Comparison of ENCODE assay signal across 17 cellular contexts in genomic region chr5:176425791-176426190, GRCh38. TPM values are rescaled to one million over a fixed set of nuclear protein-coding genes. Genes with fewer than 3 reads are reported as not detected.
A peak's percentile ranks its signal among the peaks of the same experiment; 100 is the strongest.
DNase-seq lines count a peak whose midpoint lies in the region; ATAC-seq, FAIRE-seq and TF ChIP-seq lines count a peak whose summit lies in the region.
"Had no signal": no experiment of that assay in that cellular context is flagged by ENCODE, and none has a peak within 500 bp of the region (broad histone marks: within the 10 kb centered on the region; RNA-seq: fewer than 3 reads in every experiment).

No MANE protein-coding gene starts in this region.

- no peak for TF ChIP-seq POLR2A in gastroesophageal sphincter (IDR thresholded peaks at IDR 0.05)

- peaks cover 4% of the 10 kb centered on the region for H3K27me3 Mint-ChIP-seq in activated naive CD4-positive, alpha-beta T cell treated with anti-CD3 and anti-CD28 coated beads for 36 hours (ENCODE audit: low read depth)
- H3K27me3 Mint-ChIP-seq in endodermal cell (ENCODE audit: insufficient read depth), result peaks cover 7% of the 10 kb centered on the region

- CTCF ChIA-PET in activated naive CD4-positive, alpha-beta T cell treated with anti-CD3 and anti-CD28 coated beads for 36 hours (lab: Charles Lee), result interaction anchor here (0.6 kb wide), 2 partner anchors 12 to 23 kb away, joined by 3 read pairs; no protein-coding TSS in a partner anchor

- no peak for FAIRE-seq in small intestine (lab: Jason Lieb, UNC)
- FAIRE-seq: GM12878, GM18507, H54 had no signal

- no peak for DNase-seq in activated naive CD4-positive, alpha-beta T cell treated with anti-CD3 and anti-CD28 coated beads for 36 hours
- no peak for DNase-seq in activated naive CD4-positive, alpha-beta T cell treated with anti-CD3 and anti-CD28 coated beads, Interleukin-2, amount 50 U/mL, for 72 hours (ENCODE audit: low spot score in 2 of 2)
- DNase-seq in endodermal cell (no peak), small intestine (no peak), islet precursor cell (no peak), CD1c-positive myeloid dendritic cell (ENCODE audit: extremely low spot score) (no peak)
- DNase-seq: 8988T; AML-193; CD4-positive, CD25-positive, alpha-beta regulatory T cell; DMS79; GM23248 had no signal

- intact Hi-C loops in activated naive CD4-positive, alpha-beta T cell treated with anti-CD3 and anti-CD28 coated beads for 36 hours (cut with micrococcal nuclease), result no loop called here

- H3K4me1 ChIP-seq in endodermal cell (ENCODE audit: control insufficient read depth, insufficient read depth, low read length) (peaks cover 3% of the 10 kb centered on the region), small intestine (ENCODE audit: control insufficient read depth in 2 of 2, insufficient read depth in 1 of 2, low read depth in 1 of 2, low read length in 1 of 2) (no peaks in the 10 kb centered on the region), gastroesophageal sphincter (no peaks in the 10 kb centered on the region)

- no peak overlapping the region for H3K4me3 Mint-ChIP-seq in activated naive CD4-positive, alpha-beta T cell treated with anti-CD3 and anti-CD28 coated beads for 36 hours
- no peak overlapping the region for H3K4me3 Mint-ChIP-seq in endodermal cell
- H3K4me3 Mint-ChIP-seq: CD4-positive, CD25-positive, alpha-beta regulatory T cell had no signal

- H3K27ac Mint-ChIP-seq in activated naive CD4-positive, alpha-beta T cell treated with anti-CD3 and anti-CD28 coated beads for 36 hours, result peak overlapping the region; percentile 56
- H3K27ac Mint-ChIP-seq in activated naive CD4-positive, alpha-beta T cell treated with anti-CD3 and anti-CD28 coated beads, Interleukin-2, amount 50 U/mL, for 72 hours, result no peak overlapping the region
- H3K27ac Mint-ChIP-seq in endodermal cell, result no peak overlapping the region
- H3K27ac Mint-ChIP-seq: CD4-positive, CD25-positive, alpha-beta regulatory T cell had no signal

- H3K36me3 Mint-ChIP-seq in activated naive CD4-positive, alpha-beta T cell treated with anti-CD3 and anti-CD28 coated beads for 36 hours (ENCODE audit: low read depth), result no peaks in the 10 kb centered on the region
- peaks cover 0 to 6% of the 10 kb centered on the region in 2 donors for H3K36me3 Mint-ChIP-seq in activated naive CD4-positive, alpha-beta T cell treated with anti-CD3 and anti-CD28 coated beads, Interleukin-2, amount 50 U/mL, for 72 hours
- peaks cover 7% of the 10 kb centered on the region for H3K36me3 Mint-ChIP-seq in endodermal cell (ENCODE audit: low read depth)
- H3K36me3 Mint-ChIP-seq: CD4-positive, CD25-positive, alpha-beta regulatory T cell had no signal

- no peak for TF ChIP-seq EP300 in gastroesophageal sphincter (IDR thresholded peaks at IDR 0.05)

- H3K9ac ChIP-seq in endodermal cell (ENCODE audit: extremely low read depth, low read length, poor library complexity, severe bottlenecking), result no peak overlapping the region
- H3K9ac ChIP-seq: BLaER1, GM23248 had no signal

- H3K27me3 ChIP-seq in endodermal cell (ENCODE audit: control insufficient read depth, insufficient read depth, low read length, poor library complexity, severe bottlenecking) (no peaks in the 10 kb centered on the region), small intestine (ENCODE audit: control insufficient read depth in 2 of 2, insufficient read depth in 2 of 2, low read length in 2 of 2) (no peaks in the 10 kb centered on the region), gastroesophageal sphincter (peaks cover 3% of the 10 kb centered on the region)
- H3K27me3 ChIP-seq: BLaER1 had no signal

- peaks cover 75% of the 10 kb centered on the region for H3K9me3 ChIP-seq in endodermal cell (ENCODE audit: control insufficient read depth, low read length)
- no peaks in the 10 kb centered on the region for H3K9me3 ChIP-seq in small intestine (ENCODE audit: control insufficient read depth, low read depth)
- H3K9me3 ChIP-seq in gastroesophageal sphincter, result no peaks in the 10 kb centered on the region

- TF ChIP-seq CTCF in endodermal cell (conservative IDR thresholded peaks at IDR 0.05) (no peak), gastroesophageal sphincter (IDR thresholded peaks at IDR 0.05) (no peak)

- H3K4me1 Mint-ChIP-seq in activated naive CD4-positive, alpha-beta T cell treated with anti-CD3 and anti-CD28 coated beads for 36 hours (ENCODE audit: low read depth), result no peaks in the 10 kb centered on the region
- peaks cover 2% of the 10 kb centered on the region for H3K4me1 Mint-ChIP-seq in endodermal cell

- H3K36me3 ChIP-seq in endodermal cell (ENCODE audit: control insufficient read depth, insufficient read depth, low read length) (no peaks in the 10 kb centered on the region), small intestine (ENCODE audit: control insufficient read depth in 2 of 2, insufficient read depth in 2 of 2, low read length in 2 of 2) (no peaks in the 10 kb centered on the region), gastroesophageal sphincter (no peaks in the 10 kb centered on the region)
- H3K36me3 ChIP-seq: BLaER1 had no signal

- H3K4me3 ChIP-seq in endodermal cell (ENCODE audit: low read length), result peak overlapping the region; percentile 2
- no peak overlapping the region for H3K4me3 ChIP-seq in small intestine (ENCODE audit: low read depth in 1 of 2, low read length in 2 of 2)
- H3K4me3 ChIP-seq in gastroesophageal sphincter, result no peak overlapping the region
- H3K4me3 ChIP-seq: BLaER1, GM12878, GM23248 had no signal

- H3K27ac ChIP-seq in endodermal cell (ENCODE audit: low read depth, low read length) (no peak overlapping the region), small intestine (ENCODE audit: low read depth in 1 of 2, low read length in 1 of 2) (peak overlapping the region; percentile 50 to 60), gastroesophageal sphincter (no peak overlapping the region)
- H3K27ac ChIP-seq: BLaER1, GM23248 had no signal

- WGBS in endodermal cell (ENCODE audit: insufficient coverage in 1 of 2, insufficient read length in 1 of 2), 2 experiments, result 80 to 87% methylated on average over 1 of the region's 1 CpG
- WGBS in small intestine, 3 donors, result 87 to 91% (median 88%) methylated on average over 1 of the region's 1 CpG
- 69 to 95% methylated on average over 1 of the region's 1 CpG for WGBS in gastroesophageal sphincter (ENCODE audit: low coverage in 1 of 2), 2 donors

- no peak for ATAC-seq in activated naive CD4-positive, alpha-beta T cell treated with anti-CD3 and anti-CD28 coated beads, Interleukin-2, amount 50 U/mL, for 72 hours
- ATAC-seq in gastroesophageal sphincter, result no peak
- ATAC-seq: GM12878, HCT116 had no signal

- H3K9me3 Mint-ChIP-seq in activated naive CD4-positive, alpha-beta T cell treated with anti-CD3 and anti-CD28 coated beads for 36 hours, result peaks cover 7% of the 10 kb centered on the region
- H3K9me3 Mint-ChIP-seq in activated naive CD4-positive, alpha-beta T cell treated with anti-CD3 and anti-CD28 coated beads, Interleukin-2, amount 50 U/mL, for 72 hours, result peaks cover 0 to 4% of the 10 kb centered on the region in 2 donors
- H3K9me3 Mint-ChIP-seq in endodermal cell, result peaks cover 55% of the 10 kb centered on the region

RNA-seq across cellular contexts. Expression of gene CLTB, which starts 9.5 kb away (rescaled TPM):
- 10 to 100 TPM; 51.1 to 53.9 TPM for total RNA-seq in activated naive CD4-positive, alpha-beta T cell treated with anti-CD3 and anti-CD28 coated beads for 36 hours
- 10 to 100 TPM; 41.8 to 48.6 TPM for total RNA-seq in activated naive CD4-positive, alpha-beta T cell treated with anti-CD3 and anti-CD28 coated beads, Interleukin-2, amount 50 U/mL, for 72 hours
- 10 to 100 TPM; 40.9 to 49.7 TPM for total RNA-seq in endodermal cell
- polyA plus RNA-seq in endodermal cell (2013, experiment 1 of 2), result 32.9 TPM
- polyA plus RNA-seq in endodermal cell (2013, experiment 2 of 2), result 36.2 TPM
- polyA plus RNA-seq in small intestine, result 100 to 1,000 TPM; 189 to 359 (median 337) TPM
- total RNA-seq in gastroesophageal sphincter, result 100 to 1,000 TPM; 222 to 285 (median 240) TPM

RNA-seq across cellular contexts. Expression of gene FAF2, which starts 22.4 kb away (rescaled TPM):
- 10 to 100 TPM; 30.0 to 32.8 TPM for total RNA-seq in activated naive CD4-positive, alpha-beta T cell treated with anti-CD3 and anti-CD28 coated beads for 36 hours
- 10 to 100 TPM; 36.3 to 37.7 TPM for total RNA-seq in activated naive CD4-positive, alpha-beta T cell treated with anti-CD3 and anti-CD28 coated beads, Interleukin-2, amount 50 U/mL, for 72 hours
- total RNA-seq in endodermal cell (10 to 100 TPM; 42.9 to 53.0 TPM), gastroesophageal sphincter (10 to 100 TPM; 25.3 to 27.7 (median 25.5) TPM)
- polyA plus RNA-seq in endodermal cell (2013, experiment 1 of 2), result 37.6 TPM
- polyA plus RNA-seq in endodermal cell (2013, experiment 2 of 2), result 35.7 TPM
- polyA plus RNA-seq in small intestine, result 10 to 100 TPM in 2 of 3 donors, 1 to 10 TPM in 1; 6.8 to 19.3 (median 11.4) TPM

RNA-seq across cellular contexts. Expression of gene HIGD2A, which starts 37.2 kb away (rescaled TPM):
- total RNA-seq in activated naive CD4-positive, alpha-beta T cell treated with anti-CD3 and anti-CD28 coated beads for 36 hours, result 100 to 1,000 TPM; 154 to 155 TPM
- 100 to 1,000 TPM; 120 to 154 TPM for total RNA-seq in activated naive CD4-positive, alpha-beta T cell treated with anti-CD3 and anti-CD28 coated beads, Interleukin-2, amount 50 U/mL, for 72 hours
- total RNA-seq in endodermal cell, result 100 to 1,000 TPM; 101 to 102 TPM
- 139 TPM for polyA plus RNA-seq in endodermal cell (2013, experiment 1 of 2)
- polyA plus RNA-seq in endodermal cell (2013, experiment 2 of 2), result 127 TPM
- 100 to 1,000 TPM; 207 to 343 (median 333) TPM for polyA plus RNA-seq in small intestine
- 100 to 1,000 TPM in 3 of 4 donors, 10 to 100 TPM in 1; 87.1 to 190 (median 157) TPM for total RNA-seq in gastroesophageal sphincter

RNA-seq across cellular contexts. Expression of gene NOP16, which starts 37.4 kb away (rescaled TPM):
- 10 to 100 TPM; 42.1 to 43.1 TPM for total RNA-seq in activated naive CD4-positive, alpha-beta T cell treated with anti-CD3 and anti-CD28 coated beads for 36 hours
- total RNA-seq in activated naive CD4-positive, alpha-beta T cell treated with anti-CD3 and anti-CD28 coated beads, Interleukin-2, amount 50 U/mL, for 72 hours, result 10 to 100 TPM; 42.1 to 67.7 TPM
- 10 to 100 TPM; 18.6 to 31.3 TPM for total RNA-seq in endodermal cell
- 19.3 TPM for polyA plus RNA-seq in endodermal cell (2013, experiment 1 of 2)
- polyA plus RNA-seq in endodermal cell (2013, experiment 2 of 2), result 19.2 TPM
- polyA plus RNA-seq in small intestine, result 10 to 100 TPM; 28.6 to 47.6 (median 29.7) TPM
- 10 to 100 TPM in 3 of 4 donors, 1 to 10 TPM in 1; 9.1 to 22.3 (median 14.3) TPM for total RNA-seq in gastroesophageal sphincter

Comparison
In these comparisons a context has a peak if more than half of its experiments do, and no peak if none do; other contexts are left out.
1. H3K27ac ChIP-seq: peak in small intestine (2 of 2); none in endodermal cell (single experiment) and gastroesophageal sphincter (0 of 4).
2. RNA of gene CLTB, which starts 9.5 kb away (total RNA-seq): 222 to 285 TPM in gastroesophageal sphincter; 51.1 to 53.9 TPM in activated naive CD4-positive, alpha-beta T cell treated with anti-CD3 and anti-CD28 coated beads for 36 hours, 40.9 to 49.7 TPM in endodermal cell and 41.8 to 48.6 TPM in activated naive CD4-positive, alpha-beta T cell treated with anti-CD3 and anti-CD28 coated beads, Interleukin-2, amount 50 U/mL, for 72 hours; every median in the first group is over 4 times any median in the second.